ENCODE assay signal across 2 cellular contexts in genomic region chr5:137751869-137752491, GRCh38.
TF ChIP-seq lines count a peak whose summit lies in the region.

No MANE protein-coding gene starts in this region.

TF ChIP-seq in SK-N-SH, 30 proteins besides CTCF, POLR2A, EP300 and RAD21 (continued from another document):
- no peak for TF ChIP-seq REST (IDR thresholded peaks at IDR 0.05; ENCODE audit: low read depth, low read length)
- TF ChIP-seq PBX3 (IDR thresholded peaks at IDR 0.05): no peak
- no peak for TF ChIP-seq ZBTB33 (IDR thresholded peaks at IDR 0.05; ENCODE audit: borderline replicate concordance, low read depth)
- TF ChIP-seq GABPA (IDR thresholded peaks at IDR 0.05; ENCODE audit: low read depth): no peak
- no peak for TF ChIP-seq MEF2A (IDR thresholded peaks at IDR 0.05; ENCODE audit: borderline replicate concordance, low read depth)
- TF ChIP-seq MXI1 (IDR thresholded peaks at IDR 0.05; ENCODE audit: low read depth, low read length): peak; percentile 85

TF ChIP-seq in SK-N-SH treated with all-trans-retinoic acid at 6 μM for 48 hours, 23 proteins besides CTCF, POLR2A, EP300 and RAD21 (continued from another document):
- TF ChIP-seq CSRNP3 (CRISPR knock-in tag; IDR thresholded peaks at IDR 0.05): no peak
